Comparison of ENCODE assay signal across 8 cellular contexts in genomic region chr3:128052831-128053419, GRCh38. TPM values are rescaled to one million over a fixed set of nuclear protein-coding genes. Genes with fewer than 3 reads are reported as not detected.
DNase-seq lines count a peak whose midpoint lies in the region; ATAC-seq and FAIRE-seq lines count a peak whose summit lies in the region.

No MANE protein-coding gene starts in this region.

- H3K27me3 Mint-ChIP-seq in activated naive CD4-positive, alpha-beta T cell treated with anti-CD3 and anti-CD28 coated beads for 36 hours (ENCODE audit: low read depth): no peaks in the 10 kb centered on the region
- no peaks in the 10 kb centered on the region for H3K27me3 Mint-ChIP-seq in activated CD8-positive, alpha-beta T cell treated with anti-CD3 and anti-CD28 coated beads, Interleukin-2, amount 10 ng/mL, durations not matched to agents 7 days and 5 days (ENCODE audit: low read depth)

- H3K27ac ChIP-seq in right cardiac atrium (ENCODE audit: low read length): peak overlapping the region; percentile 92
- H3K27ac ChIP-seq in small intestine (ENCODE audit: low read depth in 1 of 2, low read length in 1 of 2): peak overlapping the region; percentile 93 to 95

- DNase-seq in activated naive CD4-positive, alpha-beta T cell treated with anti-CD3 and anti-CD28 coated beads for 36 hours: peak; percentile 6
- no peak for DNase-seq in activated naive CD4-positive, alpha-beta T cell treated with Interleukin-2 at 50 U/mL for 16 hours
- no peak for DNase-seq in activated CD8-positive, alpha-beta T cell treated with anti-CD3 and anti-CD28 coated beads, Interleukin-2, amount 10 ng/mL, durations not matched to agents 7 days and 5 days
- DNase-seq in right cardiac atrium (no peak), small intestine (peak; percentile 77), mesenteric fat pad (ENCODE audit: low spot score) (no peak), NCI-H2227 (lab: John Stamatoyannopoulos, UW; ENCODE audit: unreplicated experiment) (no peak)

- H3K4me1 Mint-ChIP-seq in activated naive CD4-positive, alpha-beta T cell treated with anti-CD3 and anti-CD28 coated beads for 36 hours (ENCODE audit: low read depth): peaks cover 40% of the 10 kb centered on the region
- peaks cover 43% of the 10 kb centered on the region for H3K4me1 Mint-ChIP-seq in activated CD8-positive, alpha-beta T cell treated with anti-CD3 and anti-CD28 coated beads, Interleukin-2, amount 10 ng/mL, durations not matched to agents 7 days and 5 days (ENCODE audit: low read depth)

- H3K36me3 Mint-ChIP-seq in activated naive CD4-positive, alpha-beta T cell treated with anti-CD3 and anti-CD28 coated beads for 36 hours (ENCODE audit: low read depth): peaks cover 31% of the 10 kb centered on the region
- H3K36me3 Mint-ChIP-seq in activated CD8-positive, alpha-beta T cell treated with anti-CD3 and anti-CD28 coated beads, Interleukin-2, amount 10 ng/mL, durations not matched to agents 7 days and 5 days (ENCODE audit: low read depth): peaks cover 43% of the 10 kb centered on the region

- no peak for ATAC-seq in activated CD8-positive, alpha-beta T cell treated with anti-CD3 and anti-CD28 coated beads, Interleukin-2, amount 10 ng/mL, durations not matched to agents 7 days and 5 days
- ATAC-seq in right cardiac atrium (peak in 1 of 2 donors; percentile 3), GM18502 (IDR thresholded peaks at IDR 0.05; ENCODE audit: poor library complexity, unreplicated experiment) (no peak)

- 2% methylated on average over 10 of the region's 10 CpGs for WGBS in right cardiac atrium
- 1 to 3% (median 2%) methylated on average over 10 of the region's 10 CpGs for WGBS in small intestine, 3 donors

- FAIRE-seq in small intestine (lab: Jason Lieb, UNC): no peak

- peak overlapping the region; percentile 95 for H3K27ac Mint-ChIP-seq in activated naive CD4-positive, alpha-beta T cell treated with anti-CD3 and anti-CD28 coated beads for 36 hours
- H3K27ac Mint-ChIP-seq in activated CD8-positive, alpha-beta T cell treated with anti-CD3 and anti-CD28 coated beads, Interleukin-2, amount 10 ng/mL, durations not matched to agents 7 days and 5 days: peak overlapping the region; percentile 98

- H3K4me3 ChIP-seq in right cardiac atrium (ENCODE audit: low read length) (peak overlapping the region; percentile 94), small intestine (ENCODE audit: low read depth in 1 of 2, low read length in 2 of 2) (peak overlapping the region; percentile 76 to 93)

- no peaks in the 10 kb centered on the region for H3K9me3 ChIP-seq in right cardiac atrium (ENCODE audit: control insufficient read depth, low read length)
- H3K9me3 ChIP-seq in small intestine (ENCODE audit: control insufficient read depth, low read depth): no peaks in the 10 kb centered on the region

- CTCF ChIA-PET in activated naive CD4-positive, alpha-beta T cell treated with anti-CD3 and anti-CD28 coated beads for 36 hours (lab: Charles Lee): no interaction called here
- CTCF ChIA-PET in activated CD8-positive, alpha-beta T cell treated with anti-CD3 and anti-CD28 coated beads, Interleukin-2, amount 10 ng/mL, durations not matched to agents 7 days and 5 days (lab: Charles Lee): interaction anchor here (1.1 to 2.1 kb wide), 3 partner anchors 16 to 80 kb away, joined by 3 to 5 read pairs (median 4); no protein-coding TSS in a partner anchor

- H3K9me3 Mint-ChIP-seq in activated naive CD4-positive, alpha-beta T cell treated with anti-CD3 and anti-CD28 coated beads for 36 hours: no peaks in the 10 kb centered on the region
- no peaks in the 10 kb centered on the region for H3K9me3 Mint-ChIP-seq in activated CD8-positive, alpha-beta T cell treated with anti-CD3 and anti-CD28 coated beads, Interleukin-2, amount 10 ng/mL, durations not matched to agents 7 days and 5 days (ENCODE audit: insufficient read depth)

- peaks cover 3 to 11% of the 10 kb centered on the region in 2 donors for H3K36me3 ChIP-seq in small intestine (ENCODE audit: control insufficient read depth in 2 of 2, insufficient read depth in 2 of 2, low read length in 2 of 2)

- H3K4me1 ChIP-seq in right cardiac atrium (ENCODE audit: control insufficient read depth, insufficient read depth, low read length) (peaks cover 5% of the 10 kb centered on the region), small intestine (ENCODE audit: control insufficient read depth in 2 of 2, insufficient read depth in 1 of 2, low read depth in 1 of 2, low read length in 1 of 2) (peaks cover 8% of the 10 kb centered on the region in 2 donors)

- H3K4me3 Mint-ChIP-seq in activated naive CD4-positive, alpha-beta T cell treated with anti-CD3 and anti-CD28 coated beads for 36 hours: peak overlapping the region; percentile 91
- H3K4me3 Mint-ChIP-seq in activated CD8-positive, alpha-beta T cell treated with anti-CD3 and anti-CD28 coated beads, Interleukin-2, amount 10 ng/mL, durations not matched to agents 7 days and 5 days: peak overlapping the region; percentile 97

- H3K27me3 ChIP-seq in right cardiac atrium (ENCODE audit: control insufficient read depth, insufficient read depth) (no peaks in the 10 kb centered on the region), small intestine (ENCODE audit: control insufficient read depth in 2 of 2, insufficient read depth in 2 of 2, low read length in 2 of 2) (no peaks in the 10 kb centered on the region)

- intact Hi-C loops in activated naive CD4-positive, alpha-beta T cell treated with anti-CD3 and anti-CD28 coated beads for 36 hours (cut with micrococcal nuclease): loop anchor here (1.0 to 10.0 kb wide), 9 partner anchors 22 to 1392 kb away; partner anchors contain the start of genes ABTB1, EEFSEC, IFT122 and MCM2
- intact Hi-C loops in right cardiac atrium (cut with DNase I): no loop called here

- POLR2A ChIA-PET in activated CD8-positive, alpha-beta T cell treated with anti-CD3 and anti-CD28 coated beads, Interleukin-2, amount 10 ng/mL, durations not matched to agents 7 days and 5 days (lab: Charles Lee): interaction anchor here (0.6 to 1.1 kb wide), 5 partner anchors 19 to 1036 kb away, joined by 3 to 5 read pairs (median 4); partner anchors contain the start of gene RUVBL1

RNA-seq across cellular contexts. Expression of gene SEC61A1, which starts 0.7 kb away (rescaled TPM):
- 100 to 1,000 TPM; 115 to 119 TPM for total RNA-seq in activated naive CD4-positive, alpha-beta T cell treated with anti-CD3 and anti-CD28 coated beads for 36 hours
- 100 to 1,000 TPM; 146 to 148 TPM for total RNA-seq in activated CD8-positive, alpha-beta T cell treated with anti-CD3 and anti-CD28 coated beads, Interleukin-2, amount 10 ng/mL, durations not matched to agents 7 days and 5 days
- 100 to 1,000 TPM in 1 of 4 donors, 10 to 100 TPM in 3; 64.0 to 129 (median 83.9) TPM for total RNA-seq in right cardiac atrium
- 52.5 TPM for polyA plus RNA-seq in right cardiac atrium
- polyA plus RNA-seq in small intestine: 100 to 1,000 TPM in 1 of 3 donors, 10 to 100 TPM in 2; 52.1 to 183 (median 57.8) TPM
- 226 TPM for total RNA-seq in mesenteric fat pad

Comparison
In these comparisons a context has a peak if more than half of its experiments do, and no peak if none do; other contexts are left out.
1. DNase-seq: peak in activated naive CD4-positive, alpha-beta T cell treated with anti-CD3 and anti-CD28 coated beads for 36 hours (single experiment) and small intestine (single experiment); none in activated naive CD4-positive, alpha-beta T cell treated with Interleukin-2 at 50 U/mL for 16 hours (single experiment), activated CD8-positive, alpha-beta T cell treated with anti-CD3 and anti-CD28 coated beads, Interleukin-2, amount 10 ng/mL, durations not matched to agents 7 days and 5 days (single experiment), right cardiac atrium (0 of 3), mesenteric fat pad (single experiment) and NCI-H2227 (single experiment).